Comparison of ENCODE assay signal across 8 cellular contexts in the genomic region with DNA sequence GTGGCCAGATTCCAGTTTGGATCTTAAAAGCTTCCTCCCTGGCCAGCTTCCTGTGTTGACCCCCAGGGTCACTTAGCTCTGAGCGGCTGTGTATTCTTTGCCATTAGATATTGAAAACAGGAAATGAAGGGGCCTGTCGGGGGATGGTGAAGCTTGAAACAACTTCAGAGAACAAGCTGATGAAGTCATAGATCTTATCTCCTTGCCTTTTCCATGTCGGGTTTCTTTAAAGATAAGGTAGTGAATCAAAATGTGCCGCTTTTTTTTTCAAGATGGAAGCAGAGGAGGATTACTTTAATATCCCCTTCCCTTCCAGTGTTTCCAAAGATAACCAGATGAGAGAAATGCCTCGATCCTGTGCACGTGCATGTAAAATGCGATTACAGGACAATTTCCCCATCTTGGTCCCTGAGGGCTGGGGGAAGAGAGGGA.
A peak's percentile ranks its signal among the peaks of the same experiment; 100 is the strongest.
DNase-seq lines count a peak whose midpoint lies in the region; ATAC-seq and TF ChIP-seq lines count a peak whose summit lies in the region.

No MANE protein-coding gene starts in this region.

- ATAC-seq in SK-N-SH treated with all-trans-retinoic acid at 6 μM for 48 hours (no peak), HG03025 (IDR thresholded peaks at IDR 0.05; ENCODE audit: low FRiP score, unreplicated experiment) (no peak)

- POLR2A ChIA-PET in SK-N-SH (lab: Yijun Ruan, JAX): no interaction called here

- peaks cover 0 to 7% of the 10 kb centered on the region in 2 experiments; a peak in 1 of 4 replicates for H3K4me1 ChIP-seq in SK-N-SH (ENCODE audit: control insufficient read depth in 1 of 2, insufficient read depth in 2 of 2, low read depth in 1 of 2, low read length in 1 of 2)
- H3K4me1 ChIP-seq in left ventricle myocardium inferior: peaks cover 25% of the 10 kb centered on the region

- 8% methylated on average over 7 of the region's 7 CpGs for WGBS in SK-N-SH (ENCODE audit: low lambda C conversion rate)

- H3F3A ChIP-seq in SK-N-SH (replicated peaks; ENCODE audit: insufficient read depth): no peaks in the 10 kb centered on the region

- H2AFZ ChIP-seq in SK-N-SH (ENCODE audit: low read depth): peak overlapping the region; percentile 51; the same call in 1 of the 2 replicates

- TF ChIP-seq RAD21 in SK-N-SH (IDR thresholded peaks at IDR 0.05; ENCODE audit: low read length): no peak

- H3K36me3 ChIP-seq in SK-N-SH (replicated peaks in 1 of 2; ENCODE audit: control insufficient read depth in 1 of 2, insufficient read depth in 2 of 2, low read length in 1 of 2) (no peaks in the 10 kb centered on the region), left ventricle myocardium inferior (no peaks in the 10 kb centered on the region)

- no peaks in the 10 kb centered on the region for H3K9me3 ChIP-seq in SK-N-SH
- no peaks in the 10 kb centered on the region for H3K9me3 ChIP-seq in left ventricle myocardium inferior (replicated peaks)

- H3K27me3 ChIP-seq in SK-N-SH (ENCODE audit: insufficient read depth): peaks cover 5% of the 10 kb centered on the region; the same call in 1 of the 2 replicates
- no peaks in the 10 kb centered on the region for H3K27me3 ChIP-seq in left ventricle myocardium inferior (ENCODE audit: low read depth)

- H4K20me1 ChIP-seq in SK-N-SH (ENCODE audit: insufficient read depth): no peaks in the 10 kb centered on the region

- intact Hi-C loops in left ventricle myocardium inferior (cut with micrococcal nuclease): no loop called here

- DNase-seq in SK-N-SH (peak; percentile 14), activated T-cell treated with anti-CD3 and anti-CD28 coated beads for 24 hours (ENCODE audit: low read depth) (peak; percentile 30), left ventricle myocardium inferior (peak; percentile 18), SKM-1 treated with dmso at 0.1 percent for 144 hours (lab: John Stamatoyannopoulos, UW; ENCODE audit: unreplicated experiment) (no peak), COR-L47 (lab: John Stamatoyannopoulos, UW) (no peak)
- peak; percentile 21 to 75 (median 55) for DNase-seq in stimulated activated naive CD4-positive, alpha-beta T cell (lab: John Stamatoyannopoulos, UW)

- H3K4me2 ChIP-seq in SK-N-SH: peak overlapping the region; percentile 55

- CTCF ChIA-PET in SK-N-SH (lab: Yijun Ruan, JAX): no interaction called here

- H3K9me2 ChIP-seq in SK-N-SH: no peaks in the 10 kb centered on the region

- H3K27ac ChIP-seq in SK-N-SH (ENCODE audit: low read depth in 2 of 2, low read length in 1 of 2): no peak overlapping the region; a peak in 1 of 4 replicates
- peak overlapping the region; percentile 66 for H3K27ac ChIP-seq in left ventricle myocardium inferior (replicated peaks)

- TF ChIP-seq CTCF in SK-N-SH (IDR thresholded peaks at IDR 0.05) (no peak), left ventricle myocardium inferior (IDR thresholded peaks at IDR 0.05; ENCODE audit: borderline replicate concordance) (no peak)

- no peaks in the 10 kb centered on the region for H3K79me2 ChIP-seq in SK-N-SH (ENCODE audit: insufficient read depth)

- no peak overlapping the region for H3K9ac ChIP-seq in SK-N-SH

- no peak for TF ChIP-seq EP300 in SK-N-SH (IDR thresholded peaks at IDR 0.05; ENCODE audit: borderline replicate concordance in 1 of 2, low read depth in 1 of 2, low read length in 1 of 2)

- H3K4me3 ChIP-seq in SK-N-SH (ENCODE audit: low read depth in 2 of 2, low read length in 1 of 2): no peak overlapping the region
- no peak overlapping the region for H3K4me3 ChIP-seq in left ventricle myocardium inferior

TF ChIP-seq in SK-N-SH, 30 proteins besides CTCF, POLR2A, EP300 and RAD21:
- TF ChIP-seq RFX5 (IDR thresholded peaks at IDR 0.05; ENCODE audit: low read length) (no peak), MXI1 (IDR thresholded peaks at IDR 0.05; ENCODE audit: low read depth, low read length) (no peak), JUND (IDR thresholded peaks at IDR 0.05) (peak; percentile 19; the same call in 1 of the 2 replicates), YY1 (IDR thresholded peaks at IDR 0.05; ENCODE audit: low read depth) (no peak), FOXJ3 (CRISPR knock-in tag; IDR thresholded peaks at IDR 0.05) (no peak)
TF ChIP-seq in SK-N-SH: peak in this region for 1.

TF ChIP-seq in SK-N-SH treated with all-trans-retinoic acid at 6 μM for 48 hours, 23 proteins besides CTCF, POLR2A, EP300 and RAD21:
- TF ChIP-seq ZFP3 (CRISPR knock-in tag; IDR thresholded peaks at IDR 0.05) (no peak), SNAI2 (CRISPR knock-in tag; IDR thresholded peaks at IDR 0.05) (no peak), RARB (CRISPR knock-in tag; IDR thresholded peaks at IDR 0.05) (no peak), PPARA (CRISPR knock-in tag; IDR thresholded peaks at IDR 0.05; ENCODE audit: borderline replicate concordance) (no peak), BACH2 (CRISPR knock-in tag; IDR thresholded peaks at IDR 0.05; ENCODE audit: borderline replicate concordance) (no peak), TOX (CRISPR knock-in tag; IDR thresholded peaks at IDR 0.05; ENCODE audit: borderline replicate concordance) (no peak), ZNF8 (CRISPR knock-in tag; IDR thresholded peaks at IDR 0.05) (no peak)
- TF ChIP-seq, protein P1, sequence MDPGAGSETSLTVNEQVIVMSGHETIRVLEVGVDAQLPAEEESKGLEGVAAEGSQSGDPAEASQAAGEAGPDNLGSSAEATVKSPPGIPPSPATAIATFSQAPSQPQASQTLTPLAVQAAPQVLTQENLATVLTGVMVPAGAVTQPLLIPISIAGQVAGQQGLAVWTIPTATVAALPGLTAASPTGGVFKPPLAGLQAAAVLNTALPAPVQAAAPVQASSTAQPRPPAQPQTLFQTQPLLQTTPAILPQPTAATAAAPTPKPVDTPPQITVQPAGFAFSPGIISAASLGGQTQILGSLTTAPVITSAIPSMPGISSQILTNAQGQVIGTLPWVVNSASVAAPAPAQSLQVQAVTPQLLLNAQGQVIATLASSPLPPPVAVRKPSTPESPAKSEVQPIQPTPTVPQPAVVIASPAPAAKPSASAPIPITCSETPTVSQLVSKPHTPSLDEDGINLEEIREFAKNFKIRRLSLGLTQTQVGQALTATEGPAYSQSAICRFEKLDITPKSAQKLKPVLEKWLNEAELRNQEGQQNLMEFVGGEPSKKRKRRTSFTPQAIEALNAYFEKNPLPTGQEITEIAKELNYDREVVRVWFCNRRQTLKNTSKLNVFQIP (CRISPR knock-in tag; IDR thresholded peaks at IDR 0.05; ENCODE audit: borderline replicate concordance, low read depth): no peak
- TF ChIP-seq, protein P2, sequence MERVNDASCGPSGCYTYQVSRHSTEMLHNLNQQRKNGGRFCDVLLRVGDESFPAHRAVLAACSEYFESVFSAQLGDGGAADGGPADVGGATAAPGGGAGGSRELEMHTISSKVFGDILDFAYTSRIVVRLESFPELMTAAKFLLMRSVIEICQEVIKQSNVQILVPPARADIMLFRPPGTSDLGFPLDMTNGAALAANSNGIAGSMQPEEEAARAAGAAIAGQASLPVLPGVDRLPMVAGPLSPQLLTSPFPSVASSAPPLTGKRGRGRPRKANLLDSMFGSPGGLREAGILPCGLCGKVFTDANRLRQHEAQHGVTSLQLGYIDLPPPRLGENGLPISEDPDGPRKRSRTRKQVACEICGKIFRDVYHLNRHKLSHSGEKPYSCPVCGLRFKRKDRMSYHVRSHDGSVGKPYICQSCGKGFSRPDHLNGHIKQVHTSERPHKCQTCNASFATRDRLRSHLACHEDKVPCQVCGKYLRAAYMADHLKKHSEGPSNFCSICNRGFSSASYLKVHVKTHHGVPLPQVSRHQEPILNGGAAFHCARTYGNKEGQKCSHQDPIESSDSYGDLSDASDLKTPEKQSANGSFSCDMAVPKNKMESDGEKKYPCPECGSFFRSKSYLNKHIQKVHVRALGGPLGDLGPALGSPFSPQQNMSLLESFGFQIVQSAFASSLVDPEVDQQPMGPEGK (CRISPR knock-in tag; IDR thresholded peaks at IDR 0.05; ENCODE audit: borderline replicate concordance): no peak

Comparison
In these comparisons a context has a peak if more than half of its experiments do, and no peak if none do; other contexts are left out.
1. DNase-seq: peak in SK-N-SH (single experiment), activated T-cell treated with anti-CD3 and anti-CD28 coated beads for 24 hours (single experiment), left ventricle myocardium inferior (single experiment) and stimulated activated naive CD4-positive, alpha-beta T cell (6 of 6); none in SKM-1 treated with dmso at 0.1 percent for 144 hours (single experiment) and COR-L47 (single experiment).